Comparison of ENCODE assay signal across 19 cellular contexts in genomic region chr4:23697722-23698121, GRCh38.
"Had no signal": no experiment of that assay in that cellular context is flagged by ENCODE, and none has a peak within 500 bp of the region (broad histone marks: within the 10 kb centered on the region; RNA-seq: fewer than 3 reads in every experiment).

No MANE protein-coding gene starts in this region.

- H3K27ac ChIP-seq: hepatocyte, left lung, right lobe of liver, thyroid gland, vagina had no signal

- H3K4me3 ChIP-seq: dorsolateral prefrontal cortex, hepatocyte, left lung, lung, right lobe of liver, thyroid gland, vagina had no signal

- H3K36me3 ChIP-seq: left lung, right lobe of liver, thyroid gland, vagina had no signal

- H2AFZ ChIP-seq: hepatocyte had no signal

- ATAC-seq: left lung; natural killer cell; right lobe of liver; stimulated activated naive CD8-positive, alpha-beta T cell treated with anti-CD3 and anti-CD28 coated beads, Interleukin-15, amount 100 ng/mL, for 72 hours had no signal

- H3K4me2 ChIP-seq: hepatocyte had no signal

- H3K4me1 ChIP-seq: left lung, right lobe of liver, thyroid gland, vagina had no signal

- H3K9me3 ChIP-seq: left lung, right lobe of liver, thyroid gland, vagina had no signal

- DNase-seq: effector CD4-positive, alpha-beta T cell; head of caudate nucleus; kidney; left lung; natural killer cell; retina; right lobe of liver; small intestine; stimulated activated CD4-positive, alpha-beta T cell treated with anti-CD3 and anti-CD28 coated beads, Interleukin-15, amount 100 ng/mL, for 24 hours; stimulated activated CD4-positive, alpha-beta T cell treated with anti-CD3 and anti-CD28 coated beads, Interleukin-2, amount 100 ng/mL, for 48 hours; stimulated activated CD8-positive, alpha-beta memory T cell treated with anti-CD3 and anti-CD28 coated beads, Interleukin-4, amount 100 ng/mL, for 48 hours; stimulated activated naive CD4-positive, alpha-beta T cell; stimulated activated naive CD8-positive, alpha-beta T cell treated with anti-CD3 and anti-CD28 coated beads, Interleukin-15, amount 100 ng/mL, for 72 hours; thyroid gland; trophoblast cell had no signal

- H3K27me3 ChIP-seq: dorsolateral prefrontal cortex, hepatocyte, left lung, right lobe of liver, thyroid gland, vagina had no signal
